ENCODE assay signal across 1 cellular context in the genomic region with DNA sequence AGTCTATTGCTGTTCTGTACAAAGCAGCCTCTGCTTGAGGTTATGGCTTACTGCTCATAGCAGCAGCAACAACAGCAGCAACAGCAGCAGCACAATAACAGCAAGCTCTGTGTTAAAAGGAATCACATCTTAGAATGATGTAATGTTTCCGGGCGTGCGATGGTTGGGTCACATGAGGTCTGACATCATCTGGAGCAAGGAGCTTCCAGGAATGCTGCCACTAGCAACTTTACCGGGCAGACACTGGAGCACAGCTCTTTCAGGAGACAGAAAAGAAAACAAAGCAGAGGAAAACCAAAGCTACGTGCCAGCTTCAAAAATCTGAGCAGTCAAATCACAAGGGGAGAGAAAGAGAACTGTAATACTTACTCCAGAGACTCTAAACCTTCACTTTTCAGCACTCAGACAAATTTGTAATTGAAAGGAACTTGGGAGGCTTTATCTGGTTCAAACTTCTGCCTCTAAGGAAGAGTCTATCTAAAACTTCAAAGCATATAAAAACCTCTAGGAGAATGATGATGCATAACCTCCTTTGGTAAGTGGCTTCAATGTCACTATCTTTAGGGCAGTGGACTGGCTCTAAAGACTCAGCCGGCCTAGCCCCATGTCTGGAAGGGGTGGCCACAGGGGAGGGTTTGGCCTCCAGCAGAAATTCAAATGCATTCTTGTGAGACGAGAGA.
TF ChIP-seq lines count a peak whose summit lies in the region.

No MANE protein-coding gene starts in this region.

TF ChIP-seq in HEK293, 187 proteins besides CTCF, POLR2A, EP300 and RAD21 (continued from another document and continues in another):
- TF ChIP-seq, protein P1, sequence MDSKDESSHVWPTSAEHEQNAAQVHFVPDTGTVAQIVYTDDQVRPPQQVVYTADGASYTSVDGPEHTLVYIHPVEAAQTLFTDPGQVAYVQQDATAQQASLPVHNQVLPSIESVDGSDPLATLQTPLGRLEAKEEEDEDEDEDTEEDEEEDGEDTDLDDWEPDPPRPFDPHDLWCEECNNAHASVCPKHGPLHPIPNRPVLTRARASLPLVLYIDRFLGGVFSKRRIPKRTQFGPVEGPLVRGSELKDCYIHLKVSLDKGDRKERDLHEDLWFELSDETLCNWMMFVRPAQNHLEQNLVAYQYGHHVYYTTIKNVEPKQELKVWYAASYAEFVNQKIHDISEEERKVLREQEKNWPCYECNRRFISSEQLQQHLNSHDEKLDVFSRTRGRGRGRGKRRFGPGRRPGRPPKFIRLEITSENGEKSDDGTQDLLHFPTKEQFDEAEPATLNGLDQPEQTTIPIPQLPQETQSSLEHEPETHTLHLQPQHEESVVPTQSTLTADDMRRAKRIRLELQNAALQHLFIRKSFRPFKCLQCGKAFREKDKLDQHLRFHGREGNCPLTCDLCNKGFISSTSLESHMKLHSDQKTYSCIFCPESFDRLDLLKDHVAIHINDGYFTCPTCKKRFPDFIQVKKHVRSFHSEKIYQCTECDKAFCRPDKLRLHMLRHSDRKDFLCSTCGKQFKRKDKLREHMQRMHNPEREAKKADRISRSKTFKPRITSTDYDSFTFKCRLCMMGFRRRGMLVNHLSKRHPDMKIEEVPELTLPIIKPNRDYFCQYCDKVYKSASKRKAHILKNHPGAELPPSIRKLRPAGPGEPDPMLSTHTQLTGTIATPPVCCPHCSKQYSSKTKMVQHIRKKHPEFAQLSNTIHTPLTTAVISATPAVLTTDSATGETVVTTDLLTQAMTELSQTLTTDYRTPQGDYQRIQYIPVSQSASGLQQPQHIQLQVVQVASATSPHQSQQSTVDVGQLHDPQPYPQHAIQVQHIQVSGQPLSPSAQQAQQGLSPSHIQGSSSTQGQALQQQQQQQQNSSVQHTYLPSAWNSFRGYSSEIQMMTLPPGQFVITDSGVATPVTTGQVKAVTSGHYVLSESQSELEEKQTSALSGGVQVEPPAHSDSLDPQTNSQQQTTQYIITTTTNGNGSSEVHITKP (tag by site-specific recombination; IDR thresholded peaks at IDR 0.05): peak; percentile 49; the same call in 1 of the 2 replicates
- TF ChIP-seq, protein P2, sequence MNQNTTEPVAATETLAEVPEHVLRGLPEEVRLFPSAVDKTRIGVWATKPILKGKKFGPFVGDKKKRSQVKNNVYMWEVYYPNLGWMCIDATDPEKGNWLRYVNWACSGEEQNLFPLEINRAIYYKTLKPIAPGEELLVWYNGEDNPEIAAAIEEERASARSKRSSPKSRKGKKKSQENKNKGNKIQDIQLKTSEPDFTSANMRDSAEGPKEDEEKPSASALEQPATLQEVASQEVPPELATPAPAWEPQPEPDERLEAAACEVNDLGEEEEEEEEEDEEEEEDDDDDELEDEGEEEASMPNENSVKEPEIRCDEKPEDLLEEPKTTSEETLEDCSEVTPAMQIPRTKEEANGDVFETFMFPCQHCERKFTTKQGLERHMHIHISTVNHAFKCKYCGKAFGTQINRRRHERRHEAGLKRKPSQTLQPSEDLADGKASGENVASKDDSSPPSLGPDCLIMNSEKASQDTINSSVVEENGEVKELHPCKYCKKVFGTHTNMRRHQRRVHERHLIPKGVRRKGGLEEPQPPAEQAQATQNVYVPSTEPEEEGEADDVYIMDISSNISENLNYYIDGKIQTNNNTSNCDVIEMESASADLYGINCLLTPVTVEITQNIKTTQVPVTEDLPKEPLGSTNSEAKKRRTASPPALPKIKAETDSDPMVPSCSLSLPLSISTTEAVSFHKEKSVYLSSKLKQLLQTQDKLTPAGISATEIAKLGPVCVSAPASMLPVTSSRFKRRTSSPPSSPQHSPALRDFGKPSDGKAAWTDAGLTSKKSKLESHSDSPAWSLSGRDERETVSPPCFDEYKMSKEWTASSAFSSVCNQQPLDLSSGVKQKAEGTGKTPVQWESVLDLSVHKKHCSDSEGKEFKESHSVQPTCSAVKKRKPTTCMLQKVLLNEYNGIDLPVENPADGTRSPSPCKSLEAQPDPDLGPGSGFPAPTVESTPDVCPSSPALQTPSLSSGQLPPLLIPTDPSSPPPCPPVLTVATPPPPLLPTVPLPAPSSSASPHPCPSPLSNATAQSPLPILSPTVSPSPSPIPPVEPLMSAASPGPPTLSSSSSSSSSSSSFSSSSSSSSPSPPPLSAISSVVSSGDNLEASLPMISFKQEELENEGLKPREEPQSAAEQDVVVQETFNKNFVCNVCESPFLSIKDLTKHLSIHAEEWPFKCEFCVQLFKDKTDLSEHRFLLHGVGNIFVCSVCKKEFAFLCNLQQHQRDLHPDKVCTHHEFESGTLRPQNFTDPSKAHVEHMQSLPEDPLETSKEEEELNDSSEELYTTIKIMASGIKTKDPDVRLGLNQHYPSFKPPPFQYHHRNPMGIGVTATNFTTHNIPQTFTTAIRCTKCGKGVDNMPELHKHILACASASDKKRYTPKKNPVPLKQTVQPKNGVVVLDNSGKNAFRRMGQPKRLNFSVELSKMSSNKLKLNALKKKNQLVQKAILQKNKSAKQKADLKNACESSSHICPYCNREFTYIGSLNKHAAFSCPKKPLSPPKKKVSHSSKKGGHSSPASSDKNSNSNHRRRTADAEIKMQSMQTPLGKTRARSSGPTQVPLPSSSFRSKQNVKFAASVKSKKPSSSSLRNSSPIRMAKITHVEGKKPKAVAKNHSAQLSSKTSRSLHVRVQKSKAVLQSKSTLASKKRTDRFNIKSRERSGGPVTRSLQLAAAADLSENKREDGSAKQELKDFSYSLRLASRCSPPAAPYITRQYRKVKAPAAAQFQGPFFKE (tag by site-specific recombination; IDR thresholded peaks at IDR 0.05; ENCODE audit: borderline replicate concordance): no peak
- TF ChIP-seq ZBTB17 (tag by site-specific recombination; IDR thresholded peaks at IDR 0.05) (peak; percentile 84), ZNF501 (tag by site-specific recombination; IDR thresholded peaks at IDR 0.05) (peak; percentile 47; the same call in 1 of the 2 replicates), ZNF629 (tag by site-specific recombination; IDR thresholded peaks at IDR 0.05) (peak; percentile 99), ZNF48 (tag by site-specific recombination; IDR thresholded peaks at IDR 0.05) (no peak), ZNF677 (tag by site-specific recombination; IDR thresholded peaks at IDR 0.05) (no peak), ZBTB21 (tag by site-specific recombination; IDR thresholded peaks at IDR 0.05) (peak; percentile 98), GLIS2 (tag by site-specific recombination; IDR thresholded peaks at IDR 0.05) (no peak), REPIN1 (tag by site-specific recombination; IDR thresholded peaks at IDR 0.05; ENCODE audit: low read depth) (0 out of 2 replicates have a peak, but pooled peaks have one; percentile 56), ZNF473 (tag by site-specific recombination; IDR thresholded peaks at IDR 0.05) (no peak), FEZF1 (tag by site-specific recombination; IDR thresholded peaks at IDR 0.05) (peak; percentile 84), ZXDB (tag by site-specific recombination; IDR thresholded peaks at IDR 0.05) (peak; percentile 59), ZSCAN23 (tag by site-specific recombination; IDR thresholded peaks at IDR 0.05) (0 out of 2 replicates have a peak, but pooled peaks have one; percentile 38), ZNF426 (tag by site-specific recombination; IDR thresholded peaks at IDR 0.05) (no peak), ZNF404 (tag by site-specific recombination; IDR thresholded peaks at IDR 0.05) (no peak), ZNF600 (tag by site-specific recombination; IDR thresholded peaks at IDR 0.05) (peak; percentile 99), SCRT2 (tag by site-specific recombination; IDR thresholded peaks at IDR 0.05) (peak; percentile 94), ZFP37 (tag by site-specific recombination; IDR thresholded peaks at IDR 0.05) (peak; percentile 70; the same call in 1 of the 2 replicates), SP7 (tag by site-specific recombination; IDR thresholded peaks at IDR 0.05) (peak; percentile 84), ZNF324 (tag by site-specific recombination; IDR thresholded peaks at IDR 0.05) (peak; percentile 79), GLIS1 (tag by site-specific recombination; IDR thresholded peaks at IDR 0.05) (peak; percentile 21; the same call in 1 of the 2 replicates), SCRT1 (tag by site-specific recombination; IDR thresholded peaks at IDR 0.05; ENCODE audit: borderline replicate concordance) (peak; percentile 44; the same call in 1 of the 2 replicates), ZSCAN30 (tag by site-specific recombination; IDR thresholded peaks at IDR 0.05) (peak; percentile 43; the same call in 1 of the 2 replicates)
- TF ChIP-seq, protein P3, sequence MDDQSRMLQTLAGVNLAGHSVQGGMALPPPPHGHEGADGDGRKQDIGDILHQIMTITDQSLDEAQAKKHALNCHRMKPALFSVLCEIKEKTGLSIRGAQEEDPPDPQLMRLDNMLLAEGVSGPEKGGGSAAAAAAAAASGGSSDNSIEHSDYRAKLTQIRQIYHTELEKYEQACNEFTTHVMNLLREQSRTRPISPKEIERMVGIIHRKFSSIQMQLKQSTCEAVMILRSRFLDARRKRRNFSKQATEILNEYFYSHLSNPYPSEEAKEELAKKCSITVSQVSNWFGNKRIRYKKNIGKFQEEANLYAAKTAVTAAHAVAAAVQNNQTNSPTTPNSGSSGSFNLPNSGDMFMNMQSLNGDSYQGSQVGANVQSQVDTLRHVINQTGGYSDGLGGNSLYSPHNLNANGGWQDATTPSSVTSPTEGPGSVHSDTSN (CRISPR knock-in tag; IDR thresholded peaks at IDR 0.05): no peak
- TF ChIP-seq, protein P4, sequence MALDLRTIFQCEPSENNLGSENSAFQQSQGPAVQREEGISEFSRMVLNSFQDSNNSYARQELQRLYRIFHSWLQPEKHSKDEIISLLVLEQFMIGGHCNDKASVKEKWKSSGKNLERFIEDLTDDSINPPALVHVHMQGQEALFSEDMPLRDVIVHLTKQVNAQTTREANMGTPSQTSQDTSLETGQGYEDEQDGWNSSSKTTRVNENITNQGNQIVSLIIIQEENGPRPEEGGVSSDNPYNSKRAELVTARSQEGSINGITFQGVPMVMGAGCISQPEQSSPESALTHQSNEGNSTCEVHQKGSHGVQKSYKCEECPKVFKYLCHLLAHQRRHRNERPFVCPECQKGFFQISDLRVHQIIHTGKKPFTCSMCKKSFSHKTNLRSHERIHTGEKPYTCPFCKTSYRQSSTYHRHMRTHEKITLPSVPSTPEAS (tag by site-specific recombination; IDR thresholded peaks at IDR 0.05): peak; percentile 38
- TF ChIP-seq, protein P5, sequence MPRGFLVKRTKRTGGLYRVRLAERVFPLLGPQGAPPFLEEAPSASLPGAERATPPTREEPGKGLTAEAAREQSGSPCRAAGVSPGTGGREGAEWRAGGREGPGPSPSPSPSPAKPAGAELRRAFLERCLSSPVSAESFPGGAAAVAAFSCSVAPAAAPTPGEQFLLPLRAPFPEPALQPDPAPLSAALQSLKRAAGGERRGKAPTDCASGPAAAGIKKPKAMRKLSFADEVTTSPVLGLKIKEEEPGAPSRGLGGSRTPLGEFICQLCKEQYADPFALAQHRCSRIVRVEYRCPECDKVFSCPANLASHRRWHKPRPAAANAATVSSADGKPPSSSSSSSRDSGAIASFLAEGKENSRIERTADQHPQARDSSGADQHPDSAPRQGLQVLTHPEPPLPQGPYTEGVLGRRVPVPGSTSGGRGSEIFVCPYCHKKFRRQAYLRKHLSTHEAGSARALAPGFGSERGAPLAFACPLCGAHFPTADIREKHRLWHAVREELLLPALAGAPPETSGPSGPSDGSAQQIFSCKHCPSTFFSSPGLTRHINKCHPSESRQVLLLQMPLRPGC (tag by site-specific recombination; IDR thresholded peaks at IDR 0.05): peak; percentile 91
- TF ChIP-seq, protein P6, sequence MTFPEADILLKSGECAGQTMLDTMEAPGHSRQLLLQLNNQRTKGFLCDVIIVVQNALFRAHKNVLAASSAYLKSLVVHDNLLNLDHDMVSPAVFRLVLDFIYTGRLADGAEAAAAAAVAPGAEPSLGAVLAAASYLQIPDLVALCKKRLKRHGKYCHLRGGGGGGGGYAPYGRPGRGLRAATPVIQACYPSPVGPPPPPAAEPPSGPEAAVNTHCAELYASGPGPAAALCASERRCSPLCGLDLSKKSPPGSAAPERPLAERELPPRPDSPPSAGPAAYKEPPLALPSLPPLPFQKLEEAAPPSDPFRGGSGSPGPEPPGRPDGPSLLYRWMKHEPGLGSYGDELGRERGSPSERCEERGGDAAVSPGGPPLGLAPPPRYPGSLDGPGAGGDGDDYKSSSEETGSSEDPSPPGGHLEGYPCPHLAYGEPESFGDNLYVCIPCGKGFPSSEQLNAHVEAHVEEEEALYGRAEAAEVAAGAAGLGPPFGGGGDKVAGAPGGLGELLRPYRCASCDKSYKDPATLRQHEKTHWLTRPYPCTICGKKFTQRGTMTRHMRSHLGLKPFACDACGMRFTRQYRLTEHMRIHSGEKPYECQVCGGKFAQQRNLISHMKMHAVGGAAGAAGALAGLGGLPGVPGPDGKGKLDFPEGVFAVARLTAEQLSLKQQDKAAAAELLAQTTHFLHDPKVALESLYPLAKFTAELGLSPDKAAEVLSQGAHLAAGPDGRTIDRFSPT (tag by site-specific recombination; IDR thresholded peaks at IDR 0.05): peak; percentile 47; the same call in 1 of the 2 replicates
- TF ChIP-seq, protein P7, sequence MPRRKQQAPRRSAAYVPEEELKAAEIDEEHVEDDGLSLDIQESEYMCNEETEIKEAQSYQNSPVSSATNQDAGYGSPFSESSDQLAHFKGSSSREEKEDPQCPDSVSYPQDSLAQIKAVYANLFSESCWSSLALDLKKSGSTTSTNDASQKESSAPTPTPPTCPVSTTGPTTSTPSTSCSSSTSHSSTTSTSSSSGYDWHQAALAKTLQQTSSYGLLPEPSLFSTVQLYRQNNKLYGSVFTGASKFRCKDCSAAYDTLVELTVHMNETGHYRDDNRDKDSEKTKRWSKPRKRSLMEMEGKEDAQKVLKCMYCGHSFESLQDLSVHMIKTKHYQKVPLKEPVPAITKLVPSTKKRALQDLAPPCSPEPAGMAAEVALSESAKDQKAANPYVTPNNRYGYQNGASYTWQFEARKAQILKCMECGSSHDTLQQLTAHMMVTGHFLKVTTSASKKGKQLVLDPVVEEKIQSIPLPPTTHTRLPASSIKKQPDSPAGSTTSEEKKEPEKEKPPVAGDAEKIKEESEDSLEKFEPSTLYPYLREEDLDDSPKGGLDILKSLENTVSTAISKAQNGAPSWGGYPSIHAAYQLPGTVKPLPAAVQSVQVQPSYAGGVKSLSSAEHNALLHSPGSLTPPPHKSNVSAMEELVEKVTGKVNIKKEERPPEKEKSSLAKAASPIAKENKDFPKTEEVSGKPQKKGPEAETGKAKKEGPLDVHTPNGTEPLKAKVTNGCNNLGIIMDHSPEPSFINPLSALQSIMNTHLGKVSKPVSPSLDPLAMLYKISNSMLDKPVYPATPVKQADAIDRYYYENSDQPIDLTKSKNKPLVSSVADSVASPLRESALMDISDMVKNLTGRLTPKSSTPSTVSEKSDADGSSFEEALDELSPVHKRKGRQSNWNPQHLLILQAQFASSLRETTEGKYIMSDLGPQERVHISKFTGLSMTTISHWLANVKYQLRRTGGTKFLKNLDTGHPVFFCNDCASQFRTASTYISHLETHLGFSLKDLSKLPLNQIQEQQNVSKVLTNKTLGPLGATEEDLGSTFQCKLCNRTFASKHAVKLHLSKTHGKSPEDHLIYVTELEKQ (tag by site-specific recombination; IDR thresholded peaks at IDR 0.05; ENCODE audit: borderline replicate concordance): peak; percentile 47; the same call in 1 of the 2 replicates
- TF ChIP-seq, protein P8, sequence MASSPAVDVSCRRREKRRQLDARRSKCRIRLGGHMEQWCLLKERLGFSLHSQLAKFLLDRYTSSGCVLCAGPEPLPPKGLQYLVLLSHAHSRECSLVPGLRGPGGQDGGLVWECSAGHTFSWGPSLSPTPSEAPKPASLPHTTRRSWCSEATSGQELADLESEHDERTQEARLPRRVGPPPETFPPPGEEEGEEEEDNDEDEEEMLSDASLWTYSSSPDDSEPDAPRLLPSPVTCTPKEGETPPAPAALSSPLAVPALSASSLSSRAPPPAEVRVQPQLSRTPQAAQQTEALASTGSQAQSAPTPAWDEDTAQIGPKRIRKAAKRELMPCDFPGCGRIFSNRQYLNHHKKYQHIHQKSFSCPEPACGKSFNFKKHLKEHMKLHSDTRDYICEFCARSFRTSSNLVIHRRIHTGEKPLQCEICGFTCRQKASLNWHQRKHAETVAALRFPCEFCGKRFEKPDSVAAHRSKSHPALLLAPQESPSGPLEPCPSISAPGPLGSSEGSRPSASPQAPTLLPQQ (tag by site-specific recombination; IDR thresholded peaks at IDR 0.05): peak; percentile 77
